Comparison of ENCODE assay signal across 8 cellular contexts in the genomic region with DNA sequence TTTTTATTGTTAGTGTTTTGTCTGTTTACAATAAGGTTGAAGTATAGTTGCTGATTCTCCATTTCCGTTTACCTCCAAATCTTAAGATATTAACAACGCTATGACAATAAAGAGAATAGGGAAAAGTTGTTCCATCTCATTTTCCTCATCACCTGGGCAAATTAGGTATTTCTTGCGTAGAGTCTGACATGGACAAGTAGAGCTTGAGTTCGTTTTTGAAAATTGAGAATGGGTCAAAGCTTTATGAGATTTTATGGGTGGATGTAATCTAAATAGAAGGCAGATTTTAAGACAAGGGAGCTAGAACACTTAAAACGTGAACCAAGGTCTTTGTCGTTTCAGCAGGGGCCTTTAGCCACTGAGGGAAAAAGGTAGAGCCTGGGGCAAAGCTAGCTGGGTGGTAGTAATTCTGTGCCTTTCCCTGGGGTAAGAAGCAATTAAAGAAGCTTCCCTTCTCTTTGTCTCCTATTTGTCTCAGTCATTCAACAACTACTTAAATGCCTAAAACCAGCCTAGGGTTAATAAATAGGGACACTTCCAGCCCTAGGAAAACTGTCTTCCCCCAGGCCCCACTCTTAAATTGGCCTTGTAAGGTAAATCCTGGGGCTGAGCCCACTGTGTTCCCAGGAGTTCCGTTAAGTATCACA. TPM values are rescaled to one million over a fixed set of nuclear protein-coding genes. Genes with fewer than 3 reads are reported as not detected.
DNase-seq lines count a peak whose midpoint lies in the region; TF ChIP-seq lines count a peak whose summit lies in the region.

No MANE protein-coding gene starts in this region.

- H3K9ac ChIP-seq in endodermal cell (ENCODE audit: extremely low read depth, low read length, poor library complexity, severe bottlenecking), result peak overlapping the region; percentile 93
- H3K9ac ChIP-seq in parathyroid adenoma, result no peak overlapping the region

- H3K4me3 Mint-ChIP-seq in endodermal cell, result peak overlapping the region; percentile 100

- TF ChIP-seq CTCF in endodermal cell (conservative IDR thresholded peaks at IDR 0.05) (no peak), parathyroid adenoma (IDR thresholded peaks at IDR 0.05) (no peak)

- H3K4me2 ChIP-seq in parathyroid adenoma (ENCODE audit: low read length), result peak overlapping the region; percentile 87

- H3K4me1 ChIP-seq in endodermal cell (ENCODE audit: control insufficient read depth, insufficient read depth, low read length) (no peaks in the 10 kb centered on the region), parathyroid adenoma (peaks cover 2% of the 10 kb centered on the region)

- WGBS in endodermal cell (ENCODE audit: insufficient coverage in 1 of 2, insufficient read length in 1 of 2), 2 experiments, result 25 to 77% methylated on average over 2 to 7 of the region's 7 CpGs

- H3K27me3 ChIP-seq in endodermal cell (ENCODE audit: control insufficient read depth, insufficient read depth, low read length, poor library complexity, severe bottlenecking) (no peaks in the 10 kb centered on the region), parathyroid adenoma (ENCODE audit: control insufficient read depth, insufficient read depth, low read length) (no peaks in the 10 kb centered on the region)

- H3K4me3 ChIP-seq in endodermal cell (ENCODE audit: low read length) (peak overlapping the region; percentile 97), parathyroid adenoma (ENCODE audit: low read depth, low read length) (peak overlapping the region; percentile 100)

- H3K79me2 ChIP-seq in parathyroid adenoma, result peaks cover 3% of the 10 kb centered on the region

- H3K9me3 ChIP-seq in endodermal cell (ENCODE audit: control insufficient read depth, low read length) (no peaks in the 10 kb centered on the region), parathyroid adenoma (ENCODE audit: control insufficient read depth, low read length) (no peaks in the 10 kb centered on the region)

- peaks cover 7% of the 10 kb centered on the region for H3K36me3 Mint-ChIP-seq in endodermal cell (ENCODE audit: low read depth)

- no peaks in the 10 kb centered on the region for H3K27me3 Mint-ChIP-seq in endodermal cell (ENCODE audit: insufficient read depth)

- DNase-seq in ELF-1 (ENCODE audit: low read depth, low spot score) (peak; percentile 88), NCI-H69 (lab: John Stamatoyannopoulos, UW) (peak; percentile 36), endodermal cell (no peak), SHP77 treated with DMSO at 0.1 percent for 48 hours (lab: John Stamatoyannopoulos, UW) (no peak), foreskin melanocyte (no peak), middle frontal gyrus (ENCODE audit: extremely low spot score, low spot score) (no peak), dermis blood vessel endothelial cell (no peak)

- H3K4me1 Mint-ChIP-seq in endodermal cell, result peaks cover 8% of the 10 kb centered on the region

- H3K27ac ChIP-seq in endodermal cell (ENCODE audit: low read depth, low read length) (peak overlapping the region; percentile 99), parathyroid adenoma (peak overlapping the region; percentile 94)

- H3K36me3 ChIP-seq in endodermal cell (ENCODE audit: control insufficient read depth, insufficient read depth, low read length) (no peaks in the 10 kb centered on the region), parathyroid adenoma (ENCODE audit: control insufficient read depth, insufficient read depth, low read length) (no peaks in the 10 kb centered on the region)

- H3K27ac Mint-ChIP-seq in endodermal cell, result peak overlapping the region; percentile 100

- peaks cover 4% of the 10 kb centered on the region for H3K9me3 Mint-ChIP-seq in endodermal cell

- H2AFZ ChIP-seq in parathyroid adenoma, result peak overlapping the region; percentile 94

RNA-seq across cellular contexts. Expression of a gene that starts 0.6 kb away (rescaled TPM):
- 10 to 100 TPM; 25.1 to 41.6 TPM for total RNA-seq in endodermal cell
- polyA plus RNA-seq in endodermal cell (2013, experiment 1 of 2), result 24.5 TPM
- 22.2 TPM for polyA plus RNA-seq in endodermal cell (2013, experiment 2 of 2)
- total RNA-seq in dermis blood vessel endothelial cell, result 18.0 and 25.3 TPM in 2 replicates

RNA-seq across cellular contexts. Expression of a gene that starts 53.9 kb away (rescaled TPM):
- 10 to 100 TPM; 41.3 to 49.8 TPM for total RNA-seq in endodermal cell
- polyA plus RNA-seq in endodermal cell (2013, experiment 1 of 2), result 37.7 TPM
- 36.6 TPM for polyA plus RNA-seq in endodermal cell (2013, experiment 2 of 2)
- 48.2 and 61.1 TPM in 2 replicates for total RNA-seq in dermis blood vessel endothelial cell

Comparison
In these comparisons a context has a peak if more than half of its experiments do, and no peak if none do; other contexts are left out.
1. DNase-seq: peak in ELF-1 (single experiment) and NCI-H69 (single experiment); none in endodermal cell (single experiment), SHP77 treated with DMSO at 0.1 percent for 48 hours (single experiment), foreskin melanocyte (single experiment), middle frontal gyrus (single experiment) and dermis blood vessel endothelial cell (single experiment).